ENCODE assay signal across 9 cellular contexts in the genomic region with DNA sequence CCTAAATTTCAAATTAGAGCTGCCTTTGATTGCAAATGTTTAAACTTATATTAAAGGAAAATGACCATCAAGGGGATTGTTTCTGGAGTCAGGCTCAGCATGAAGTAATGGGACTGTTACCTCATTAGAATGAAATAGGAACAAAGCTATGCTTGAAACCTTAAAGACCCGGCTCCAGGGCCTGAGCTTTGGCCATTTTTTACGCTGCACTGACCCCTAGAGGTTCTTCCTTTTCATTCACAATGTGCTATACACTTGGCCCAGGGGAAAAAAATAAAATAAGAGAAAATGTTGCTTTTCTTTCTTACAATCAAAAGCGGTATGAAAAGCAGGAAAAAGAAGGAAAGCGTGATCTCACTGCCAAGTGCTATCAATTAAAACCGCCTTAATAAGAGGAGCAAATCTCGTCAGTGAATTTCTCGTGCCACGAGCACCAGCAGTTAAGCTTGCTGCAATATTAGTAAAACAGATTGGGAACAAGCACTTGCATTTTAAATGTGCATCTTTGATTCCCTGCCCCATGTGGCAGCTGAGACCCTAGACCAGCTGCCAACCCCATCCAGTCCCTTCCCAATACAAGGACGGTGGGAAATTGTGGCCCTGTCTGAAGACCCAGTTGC.
DNase-seq lines count a peak whose midpoint lies in the region; ATAC-seq lines count a peak whose summit lies in the region.
"Had no signal": no experiment of that assay in that cellular context is flagged by ENCODE, and none has a peak within 500 bp of the region (broad histone marks: within the 10 kb centered on the region; RNA-seq: fewer than 3 reads in every experiment).

No MANE protein-coding gene starts in this region.

- no peaks in the 10 kb centered on the region for H3K27me3 Mint-ChIP-seq in activated T-helper 2 cell treated with anti-CD3 and anti-CD28 coated beads, Interferon-gamma antibody, Interleukin-2, Interleukin-4, amounts not matched to agents 10 μg/mL and 5 μg/mL and 100 μg/mL, durations not matched to agents 14 hours and 24 hours and 36 hours (ENCODE audit: low read depth)

- peaks cover 17% of the 10 kb centered on the region for H3K4me1 Mint-ChIP-seq in activated T-helper 2 cell treated with anti-CD3 and anti-CD28 coated beads, Interferon-gamma antibody, Interleukin-2, Interleukin-4, amounts not matched to agents 10 μg/mL and 5 μg/mL and 100 μg/mL, durations not matched to agents 14 hours and 24 hours and 36 hours (ENCODE audit: low read depth)

- H3K36me3 Mint-ChIP-seq in activated T-helper 2 cell treated with anti-CD3 and anti-CD28 coated beads, Interferon-gamma antibody, Interleukin-2, Interleukin-4, amounts not matched to agents 10 μg/mL and 5 μg/mL and 100 μg/mL, durations not matched to agents 14 hours and 24 hours and 36 hours (ENCODE audit: low read depth), result no peaks in the 10 kb centered on the region

- H3K4me3 Mint-ChIP-seq in activated T-helper 2 cell treated with anti-CD3 and anti-CD28 coated beads, Interferon-gamma antibody, Interleukin-2, Interleukin-4, amounts not matched to agents 10 μg/mL and 5 μg/mL and 100 μg/mL, durations not matched to agents 14 hours and 24 hours and 36 hours (ENCODE audit: low read depth), result no peak overlapping the region
- H3K4me3 Mint-ChIP-seq: T-helper 1 cell treated with Interleukin-12 subunit alpha and Interleukin-12 subunit beta and Interleukin-4 antibody, amounts not matched to agents 30 μg/mL and 1 μg/mL, for 36 hours had no signal

- ATAC-seq in GM18870 (IDR thresholded peaks at IDR 0.05; ENCODE audit: unreplicated experiment), result peak; percentile 77
- ATAC-seq in HG03045 (IDR thresholded peaks at IDR 0.05; ENCODE audit: unreplicated experiment), result peak; percentile 47

- intact Hi-C loops in activated T-helper 2 cell treated with anti-CD3 and anti-CD28 coated beads, Interferon-gamma antibody, Interleukin-2, Interleukin-4, amounts not matched to agents 10 μg/mL and 5 μg/mL and 100 μg/mL, durations not matched to agents 14 hours and 24 hours and 36 hours (cut with micrococcal nuclease), result no loop called here

- DNase-seq in COLO829 (ENCODE audit: low spot score), result peak; percentile 35
- peak; percentile 48 for DNase-seq in NCI-H2171 treated with DMSO at 0.1 percent for 48 hours (lab: John Stamatoyannopoulos, UW)
- peak; percentile 58 for DNase-seq in amniotic epithelial cell (ENCODE audit: low read depth)
- peak; percentile 60 for DNase-seq in iris pigment epithelial cell (ENCODE audit: low read depth)
- no peak for DNase-seq in activated T-helper 2 cell treated with anti-CD3 and anti-CD28 coated beads, Interferon-gamma antibody, Interleukin-2, Interleukin-4, amounts not matched to agents 10 μg/mL and 5 μg/mL and 100 μg/mL, durations not matched to agents 14 hours and 24 hours and 36 hours (ENCODE audit: low spot score)
- no peak for DNase-seq in NK-92 treated with Interleukin-12 subunit alpha and Interleukin-12 subunit beta, amount 100 ng/mL, for 24 hours (lab: John Stamatoyannopoulos, UW)

- no peaks in the 10 kb centered on the region for H3K9me3 Mint-ChIP-seq in activated T-helper 2 cell treated with anti-CD3 and anti-CD28 coated beads, Interferon-gamma antibody, Interleukin-2, Interleukin-4, amounts not matched to agents 10 μg/mL and 5 μg/mL and 100 μg/mL, durations not matched to agents 14 hours and 24 hours and 36 hours
- H3K9me3 Mint-ChIP-seq: T-helper 1 cell treated with Interleukin-12 subunit alpha and Interleukin-12 subunit beta and Interleukin-4 antibody, amounts not matched to agents 30 μg/mL and 1 μg/mL, for 36 hours had no signal

- no peak overlapping the region for H3K27ac Mint-ChIP-seq in activated T-helper 2 cell treated with anti-CD3 and anti-CD28 coated beads, Interferon-gamma antibody, Interleukin-2, Interleukin-4, amounts not matched to agents 10 μg/mL and 5 μg/mL and 100 μg/mL, durations not matched to agents 14 hours and 24 hours and 36 hours
- H3K27ac Mint-ChIP-seq: T-helper 1 cell treated with Interleukin-12 subunit alpha and Interleukin-12 subunit beta and Interleukin-4 antibody, amounts not matched to agents 30 μg/mL and 1 μg/mL, for 36 hours had no signal

Comparison
In these comparisons a context has a peak if more than half of its experiments do, and no peak if none do; other contexts are left out.
1. DNase-seq: peak in COLO829 (single experiment), NCI-H2171 treated with DMSO at 0.1 percent for 48 hours (single experiment), amniotic epithelial cell (single experiment) and iris pigment epithelial cell (single experiment); none in activated T-helper 2 cell treated with anti-CD3 and anti-CD28 coated beads, Interferon-gamma antibody, Interleukin-2, Interleukin-4, amounts not matched to agents 10 μg/mL and 5 μg/mL and 100 μg/mL, durations not matched to agents 14 hours and 24 hours and 36 hours (single experiment) and NK-92 treated with Interleukin-12 subunit alpha and Interleukin-12 subunit beta, amount 100 ng/mL, for 24 hours (single experiment).